ENCODE assay signal across 20 cellular contexts in the genomic region with DNA sequence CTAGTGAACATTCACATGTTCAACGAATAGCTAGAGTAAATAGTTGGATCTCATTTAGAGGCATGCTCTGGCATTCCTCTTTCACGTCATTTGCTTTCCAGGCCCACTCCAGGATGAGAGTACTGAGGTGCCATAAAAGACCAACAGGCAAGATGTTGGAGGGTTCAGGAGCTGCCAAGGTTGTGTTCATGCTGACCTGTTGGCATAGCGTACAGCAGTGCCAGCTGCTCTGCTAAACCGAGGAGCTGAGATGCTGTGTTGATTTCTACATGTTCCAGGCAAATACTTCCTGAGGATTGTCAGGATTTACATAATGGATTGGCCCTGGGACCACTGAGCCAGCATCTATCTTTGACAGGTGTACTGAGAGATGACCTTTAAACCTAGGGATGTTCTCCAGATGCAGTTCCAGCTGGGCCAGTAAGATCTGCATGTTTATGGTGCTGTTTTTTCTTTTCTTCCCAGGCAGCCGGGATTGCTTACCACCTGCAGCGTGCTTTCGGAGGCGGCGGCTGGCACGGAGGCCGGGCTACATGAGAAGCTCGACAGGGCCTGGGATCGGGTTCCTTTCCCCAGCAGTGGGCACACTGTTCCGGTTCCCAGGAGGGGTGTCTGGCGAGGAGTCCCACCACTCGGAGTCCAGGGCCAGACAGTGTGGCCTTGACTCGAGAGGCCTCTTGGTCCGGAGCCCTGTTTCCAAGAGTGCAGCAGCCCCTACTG.
DNase-seq lines count a peak whose midpoint lies in the region; ATAC-seq lines count a peak whose summit lies in the region.
"Had no signal": no experiment of that assay in that cellular context is flagged by ENCODE, and none has a peak within 500 bp of the region (broad histone marks: within the 10 kb centered on the region; RNA-seq: fewer than 3 reads in every experiment).

No MANE protein-coding gene starts in this region.

- DNase-seq in NCI-H510A treated with DMSO at 0.1 percent for 48 hours (lab: John Stamatoyannopoulos, UW) (peak; percentile 8), NCI-H510A (lab: John Stamatoyannopoulos, UW) (no peak), NCI-H2171 treated with DMSO at 0.1 percent for 48 hours (lab: John Stamatoyannopoulos, UW) (peak; percentile 89), left ventricle myocardium superior (no peak), substantia nigra (lab: John Stamatoyannopoulos, UW) (peak in 3 of 49 donors; percentile 19 to 30 (median 29)), immature natural killer cell (no peak), medulla oblongata (ENCODE audit: extremely low spot score) (no peak), NCI-H187 treated with DMSO at 0.1 percent for 48 hours (lab: John Stamatoyannopoulos, UW) (no peak)
- DNase-seq: activated CD4-positive, alpha-beta T cell treated with anti-CD3 and anti-CD28 coated beads, Interleukin-2, amount 10 ng/mL, durations not matched to agents 24 days and 14 days; activated CD8-positive, alpha-beta memory T cell treated with anti-CD3 and anti-CD28 coated beads, Interleukin-2, amount 50 U/mL, for 4 hours; activated naive CD8-positive, alpha-beta T cell treated with anti-CD3 and anti-CD28 coated beads for 36 hours; mammary epithelial cell; NCI-H2081 treated with DMSO at 0.1 percent for 48 hours; PC-9; stimulated activated CD4-positive, alpha-beta T cell treated with anti-CD3 and anti-CD28 coated beads, Interleukin-2, amount 100 ng/mL, for 48 hours; stimulated activated naive CD8-positive, alpha-beta T cell treated with anti-CD3 and anti-CD28 coated beads, Interleukin-15, Interleukin-2, amounts not matched to agents 100 U/mL and 50 U/mL, for 24 hours; T-helper 2 cell; transverse colon had no signal

- H3K4me1 Mint-ChIP-seq in immature natural killer cell: peaks cover 0 to 5% of the 10 kb centered on the region in 2 donors
- H3K4me1 Mint-ChIP-seq: activated naive CD8-positive, alpha-beta T cell treated with anti-CD3 and anti-CD28 coated beads for 36 hours; activated T-helper 17 cell treated with anti-CD3 and anti-CD28 coated beads, Interleukin-2, amount 50 U/mL, for 72 hours had no signal

- no peaks in the 10 kb centered on the region for H3K9me3 Mint-ChIP-seq in immature natural killer cell
- H3K9me3 Mint-ChIP-seq: activated CD4-positive, alpha-beta T cell treated with anti-CD3 and anti-CD28 coated beads, Interleukin-2, amount 10 ng/mL, durations not matched to agents 24 days and 14 days; activated naive CD8-positive, alpha-beta T cell treated with anti-CD3 and anti-CD28 coated beads for 36 hours; activated T-helper 17 cell treated with anti-CD3 and anti-CD28 coated beads, Interleukin-2, amount 50 U/mL, for 72 hours had no signal

- H3K27me3 Mint-ChIP-seq in immature natural killer cell (ENCODE audit: low read depth in 3 of 3): peaks cover 0 to 3% (median 0%) of the 10 kb centered on the region in 3 donors
- H3K27me3 Mint-ChIP-seq: activated CD4-positive, alpha-beta T cell treated with anti-CD3 and anti-CD28 coated beads, Interleukin-2, amount 10 ng/mL, durations not matched to agents 24 days and 14 days; activated naive CD8-positive, alpha-beta T cell treated with anti-CD3 and anti-CD28 coated beads for 36 hours; activated T-helper 17 cell treated with anti-CD3 and anti-CD28 coated beads, Interleukin-2, amount 50 U/mL, for 72 hours had no signal

- peaks cover 5 to 12% (median 10%) of the 10 kb centered on the region in 3 donors for H3K36me3 Mint-ChIP-seq in immature natural killer cell
- H3K36me3 Mint-ChIP-seq: activated naive CD8-positive, alpha-beta T cell treated with anti-CD3 and anti-CD28 coated beads for 36 hours had no signal

- peak; percentile 32 for ATAC-seq in left ventricle myocardium superior
- ATAC-seq: activated T-helper 17 cell treated with anti-CD3 and anti-CD28 coated beads, Interleukin-2, amount 50 U/mL, for 72 hours; stimulated activated naive CD8-positive, alpha-beta T cell treated with anti-CD3 and anti-CD28 coated beads, Interleukin-15, Interleukin-2, amounts not matched to agents 100 U/mL and 50 U/mL, for 24 hours had no signal

- H3K27ac ChIP-seq in substantia nigra (ENCODE audit: low read depth, low read length, poor library complexity, severe bottlenecking): peak overlapping the region; percentile 66
- H3K27ac ChIP-seq: PC-9, transverse colon, VCaP had no signal

- intact Hi-C loops in left ventricle myocardium superior (cut with micrococcal nuclease): no loop called here

- H3K4me3 Mint-ChIP-seq in immature natural killer cell: no peak overlapping the region
- H3K4me3 Mint-ChIP-seq: activated CD4-positive, alpha-beta T cell treated with anti-CD3 and anti-CD28 coated beads, Interleukin-2, amount 10 ng/mL, durations not matched to agents 24 days and 14 days; activated naive CD8-positive, alpha-beta T cell treated with anti-CD3 and anti-CD28 coated beads for 36 hours; activated T-helper 17 cell treated with anti-CD3 and anti-CD28 coated beads, Interleukin-2, amount 50 U/mL, for 72 hours had no signal

- no peak overlapping the region for H3K27ac Mint-ChIP-seq in immature natural killer cell
- H3K27ac Mint-ChIP-seq: activated CD4-positive, alpha-beta T cell treated with anti-CD3 and anti-CD28 coated beads, Interleukin-2, amount 10 ng/mL, durations not matched to agents 24 days and 14 days; activated naive CD8-positive, alpha-beta T cell treated with anti-CD3 and anti-CD28 coated beads for 36 hours; activated T-helper 17 cell treated with anti-CD3 and anti-CD28 coated beads, Interleukin-2, amount 50 U/mL, for 72 hours had no signal

Comparison
In these comparisons a context has a peak if more than half of its experiments do, and no peak if none do; other contexts are left out.
1. DNase-seq: peak in NCI-H510A treated with DMSO at 0.1 percent for 48 hours (single experiment) and NCI-H2171 treated with DMSO at 0.1 percent for 48 hours (single experiment); none in NCI-H510A (single experiment), left ventricle myocardium superior (single experiment), immature natural killer cell (0 of 3), medulla oblongata (single experiment) and NCI-H187 treated with DMSO at 0.1 percent for 48 hours (single experiment).